16 cellular contexts compared by ENCODE assay signal in the genomic region with DNA sequence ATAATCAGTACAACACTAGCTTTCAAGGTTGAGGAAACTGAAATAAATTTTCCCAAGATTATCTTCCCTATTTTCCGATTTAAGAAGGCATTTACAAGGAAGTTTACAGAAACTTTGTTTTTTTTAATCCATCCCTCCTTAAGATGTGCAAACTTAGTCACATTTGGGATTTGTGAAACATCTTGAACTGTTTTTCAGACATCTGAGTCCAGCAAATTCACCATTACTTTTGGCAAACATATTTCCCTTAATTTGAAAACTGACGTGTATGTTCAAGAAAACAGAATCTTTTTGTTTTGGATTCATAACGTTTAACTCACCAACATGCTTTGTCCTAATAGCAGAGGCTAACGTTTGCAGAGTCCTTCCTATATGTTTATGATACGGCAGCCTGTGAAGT. TPM values are rescaled to one million over a fixed set of nuclear protein-coding genes. Genes with fewer than 3 reads are reported as not detected.
DNase-seq lines count a peak whose midpoint lies in the region; ATAC-seq and TF ChIP-seq lines count a peak whose summit lies in the region.
"Had no signal": no experiment of that assay in that cellular context is flagged by ENCODE, and none has a peak within 500 bp of the region (broad histone marks: within the 10 kb centered on the region; RNA-seq: fewer than 3 reads in every experiment).

No MANE protein-coding gene starts in this region.

- no peak overlapping the region for H3K18ac ChIP-seq in mesenchymal stem cell (ENCODE audit: low read depth in 1 of 2, low read length in 2 of 2)

- no peak overlapping the region for H3K4me2 ChIP-seq in mesenchymal stem cell (ENCODE audit: low read length, poor library complexity, severe bottlenecking)
- H3K4me2 ChIP-seq: BLaER1 had no signal

- H3K27me3 ChIP-seq in adipocyte (replicated peaks; ENCODE audit: control insufficient read depth, insufficient read depth, low read length) = no peaks in the 10 kb centered on the region
- H3K27me3 ChIP-seq in mesenchymal stem cell (ENCODE audit: control insufficient read depth in 1 of 2, insufficient read depth in 1 of 2, low read length in 2 of 2) = no peaks in the 10 kb centered on the region
- no peaks in the 10 kb centered on the region for H3K27me3 ChIP-seq in suprapubic skin
- H3K27me3 ChIP-seq: BLaER1 had no signal

- H3K27ac ChIP-seq in mesenchymal stem cell (ENCODE audit: low read length, poor library complexity, severe bottlenecking) = no peak overlapping the region
- peak overlapping the region; percentile 76 for H3K27ac ChIP-seq in suprapubic skin
- H3K27ac ChIP-seq: BLaER1 had no signal

- no peaks in the 10 kb centered on the region for H3K9me3 ChIP-seq in adipocyte (ENCODE audit: control insufficient read depth, low read length)
- no peaks in the 10 kb centered on the region for H3K9me3 ChIP-seq in mesenchymal stem cell (ENCODE audit: control insufficient read depth, low read length)
- H3K9me3 ChIP-seq in suprapubic skin = no peaks in the 10 kb centered on the region
- H3K9me3 ChIP-seq: BLaER1 had no signal

- no peak overlapping the region for H3K23ac ChIP-seq in mesenchymal stem cell (ENCODE audit: low read length in 2 of 2)

- 91% methylated on average over 5 of the region's 5 CpGs for WGBS in mesenchymal stem cell
- WGBS in suprapubic skin = 62% methylated on average over 5 of the region's 5 CpGs

- no peaks in the 10 kb centered on the region for H3K36me3 ChIP-seq in adipocyte (ENCODE audit: control insufficient read depth, insufficient read depth, low read length, severe bottlenecking)
- H3K36me3 ChIP-seq in mesenchymal stem cell (ENCODE audit: control insufficient read depth in 1 of 2, insufficient read depth in 2 of 2, low read depth in 1 of 2, low read length in 2 of 2) = peaks cover 4 to 51% of the 10 kb centered on the region in 2 experiments
- no peaks in the 10 kb centered on the region for H3K36me3 ChIP-seq in suprapubic skin

- peaks cover 52% of the 10 kb centered on the region for H3K4me1 ChIP-seq in adipocyte (ENCODE audit: control insufficient read depth, insufficient read depth, low read length)
- H3K4me1 ChIP-seq in mesenchymal stem cell (ENCODE audit: control insufficient read depth, insufficient read depth, low read depth, low read length) = no peaks in the 10 kb centered on the region
- H3K4me1 ChIP-seq in suprapubic skin = peaks cover 55% of the 10 kb centered on the region
- H3K4me1 ChIP-seq: BLaER1 had no signal

- TF ChIP-seq EP300 in suprapubic skin (IDR thresholded peaks at IDR 0.05) = no peak

- H3K4me3 ChIP-seq in AG10803 (ENCODE audit: low read length) (no peak overlapping the region), adipocyte (ENCODE audit: low read length) (peak overlapping the region; percentile 73), mesenchymal stem cell (ENCODE audit: insufficient read depth in 1 of 2, low read depth in 1 of 2, low read length in 2 of 2) (peak overlapping the region in 1 of 2 experiments; percentile 57), suprapubic skin (no peak overlapping the region)
- H3K4me3 ChIP-seq: BLaER1, GM12878, K562 had no signal

- TF ChIP-seq CTCF in AG10803 (conservative IDR thresholded peaks at IDR 0.05; ENCODE audit: low read length) (no peak), suprapubic skin (IDR thresholded peaks at IDR 0.05) (no peak)

- no peak overlapping the region for H2BK5ac ChIP-seq in mesenchymal stem cell (ENCODE audit: low read depth, low read length, poor library complexity, severe bottlenecking)

- H2AK5ac ChIP-seq in mesenchymal stem cell (ENCODE audit: low read length, severe bottlenecking) = no peak overlapping the region

- H3K9ac ChIP-seq in adipocyte (ENCODE audit: low read length) (peak overlapping the region; percentile 77), mesenchymal stem cell (ENCODE audit: low read length) (peak overlapping the region; percentile 77)
- H3K9ac ChIP-seq: BLaER1 had no signal

- H4K91ac ChIP-seq in mesenchymal stem cell (ENCODE audit: low read length) = no peak overlapping the region

- peaks cover 10% of the 10 kb centered on the region for H3K79me1 ChIP-seq in mesenchymal stem cell (replicated peaks; ENCODE audit: low read length, poor library complexity, severe bottlenecking)

- H2AFZ ChIP-seq in mesenchymal stem cell (ENCODE audit: low read depth, low read length) = no peak overlapping the region

- H4K8ac ChIP-seq in mesenchymal stem cell (ENCODE audit: low read length) = no peak overlapping the region

- no peak for ATAC-seq in HG03095 (IDR thresholded peaks at IDR 0.05; ENCODE audit: unreplicated experiment)
- ATAC-seq: CD8-positive, alpha-beta T cell; GM12878 had no signal

- H3K4ac ChIP-seq in mesenchymal stem cell (ENCODE audit: low read depth in 1 of 2, low read length in 2 of 2) = no peak overlapping the region

- H2BK12ac ChIP-seq in mesenchymal stem cell (ENCODE audit: low read length in 2 of 2) = no peak overlapping the region

- H2BK15ac ChIP-seq in mesenchymal stem cell (ENCODE audit: low read depth, poor library complexity, severe bottlenecking) = no peak overlapping the region

- H2BK120ac ChIP-seq in mesenchymal stem cell (ENCODE audit: low read depth, low read length) = no peak overlapping the region

- DNase-seq in AG10803 (ENCODE audit: low read depth) (peak; percentile 78), adipocyte (ENCODE audit: low read depth) (no peak), mesenchymal stem cell (no peak), suprapubic skin (ENCODE audit: low spot score in 2 of 2) (no peak), RKO (ENCODE audit: low spot score) (no peak), H4 (ENCODE audit: low spot score) (no peak)
- DNase-seq: Calu3; CD8-positive, alpha-beta T cell; GF-D8; NCI-H1105; NCI-H1694; SHP77 treated with DMSO at 0.1 percent for 48 hours had no signal

- no peak for TF ChIP-seq POLR2A in suprapubic skin (IDR thresholded peaks at IDR 0.05)

- H3K14ac ChIP-seq in mesenchymal stem cell (ENCODE audit: low read length in 2 of 2) = no peak overlapping the region

RNA-seq across cellular contexts. Expression of gene GLI3, which starts 19.5 kb away (rescaled TPM):
- 10.2 TPM for polyA plus RNA-seq in mesenchymal stem cell (2013, experiment 1 of 2)
- 10.0 TPM for polyA plus RNA-seq in mesenchymal stem cell (2013, experiment 2 of 2)
- 10 to 100 TPM; 23.1 to 41.3 (median 24.6) TPM for total RNA-seq in suprapubic skin
- total RNA-seq in H4 (2014; rRNA removed; shearing (Covaris generic)) = 4.9 and 5.6 TPM in 2 replicates
- total RNA-seq: Calu3, GM12878 had no signal
